ENCODE assay signal across 18 cellular contexts in genomic region chr5:140540227-140540626, GRCh38. TPM values are rescaled to one million over a fixed set of nuclear protein-coding genes. Genes with fewer than 3 reads are reported as not detected.
A peak's percentile ranks its signal among the peaks of the same experiment; 100 is the strongest.
DNase-seq lines count a peak whose midpoint lies in the region; ATAC-seq and TF ChIP-seq lines count a peak whose summit lies in the region.
"Had no signal": no experiment of that assay in that cellular context is flagged by ENCODE, and none has a peak within 500 bp of the region (broad histone marks: within the 10 kb centered on the region; RNA-seq: fewer than 3 reads in every experiment).

No MANE protein-coding gene starts in this region.

- H3K4me2 ChIP-seq in IMR-90 (ENCODE audit: low read depth, low read length) (no peak overlapping the region), mammary epithelial cell (ENCODE audit: insufficient read depth, low read depth, low read length) (no peak overlapping the region)
- H3K4me2 ChIP-seq: BLaER1 had no signal

- no peaks in the 10 kb centered on the region for H3K9me3 ChIP-seq in IMR-90 (ENCODE audit: control insufficient read depth, insufficient read depth, low read length)
- no peaks in the 10 kb centered on the region for H3K9me3 ChIP-seq in mammary epithelial cell (replicated peaks; ENCODE audit: insufficient read depth, low read length)
- H3K9me3 ChIP-seq: BLaER1 had no signal

- no peak overlapping the region for H2AK9ac ChIP-seq in IMR-90 (replicated peaks; ENCODE audit: low read depth, low read length, poor library complexity)

- no peak overlapping the region for H3K18ac ChIP-seq in IMR-90 (ENCODE audit: low read depth, low read length)

- no peak overlapping the region for H3K9ac ChIP-seq in IMR-90 (ENCODE audit: low read depth, low read length)
- no peak overlapping the region for H3K9ac ChIP-seq in mammary epithelial cell (ENCODE audit: insufficient read depth, low read length)
- H3K9ac ChIP-seq: BLaER1 had no signal

- H2BK20ac ChIP-seq in IMR-90 (ENCODE audit: low read depth, low read length): no peak overlapping the region

- POLR2A ChIA-PET in IMR-90 (lab: Charles Lee; ENCODE audit: unreplicated experiment): no interaction called here

- in situ Hi-C loops in IMR-90 (cut with MboI; ENCODE audit: low sequenced_read_pairs) (no loop called here), mammary epithelial cell (cut with MboI; ENCODE audit: low sequenced_read_pairs in 2 of 2) (no loop called here)

- TF ChIP-seq RAD21 in IMR-90 (IDR thresholded peaks at IDR 0.05; ENCODE audit: low read length): no peak

- no peak overlapping the region for H2BK15ac ChIP-seq in IMR-90 (ENCODE audit: low read depth, low read length)

- H3K36me3 ChIP-seq in IMR-90 (ENCODE audit: control insufficient read depth, insufficient read depth, low read length): peaks cover 18% of the 10 kb centered on the region
- H3K36me3 ChIP-seq in mammary epithelial cell (ENCODE audit: insufficient read depth, low read length): peaks cover 18% of the 10 kb centered on the region

- no peak overlapping the region for H3K4ac ChIP-seq in IMR-90 (ENCODE audit: low read depth, low read length)

- H3K79me2 ChIP-seq in mammary epithelial cell (ENCODE audit: insufficient read depth, low read length): no peaks in the 10 kb centered on the region

- H3K4me3 Mint-ChIP-seq in activated T-cell treated with anti-CD3 and anti-CD28 coated beads, Interleukin-2, amount 50 U/mL, for 72 hours: no peak overlapping the region
- no peak overlapping the region for H3K4me3 Mint-ChIP-seq in stimulated activated effector memory CD8-positive, alpha-beta T cell treated with anti-CD3 and anti-CD28 coated beads, Interleukin-12 subunit alpha, Interleukin-12 subunit beta, amount 100 ng/mL, for 72 hours
- no peak overlapping the region for H3K4me3 Mint-ChIP-seq in stimulated activated memory B cell treated with anti-CD40 and anti-IgM and Interleukin-4, amounts not matched to agents 10 μg/mL and 1 μg/mL and 100 μg/mL, for 72 hours
- H3K4me3 Mint-ChIP-seq: CD4-positive, CD25-positive, alpha-beta regulatory T cell had no signal

- H3K23ac ChIP-seq in IMR-90 (ENCODE audit: low read depth, low read length): no peak overlapping the region

- H4K20me1 ChIP-seq in IMR-90 (ENCODE audit: insufficient read depth, low read length): no peaks in the 10 kb centered on the region
- H4K20me1 ChIP-seq in mammary epithelial cell (ENCODE audit: insufficient read depth, low read length): no peaks in the 10 kb centered on the region
- H4K20me1 ChIP-seq: BLaER1 had no signal

- H4K91ac ChIP-seq in IMR-90 (ENCODE audit: insufficient read depth, low read depth, low read length): no peak overlapping the region

- H3K79me1 ChIP-seq in IMR-90 (ENCODE audit: low read depth in 1 of 2, low read length in 2 of 2): peaks cover 0 to 8% of the 10 kb centered on the region in 2 experiments; a peak in 2 of 4 replicates

- TF ChIP-seq CTCF in IMR-90 (conservative IDR thresholded peaks at IDR 0.05; ENCODE audit: low read depth, low read length): no peak
- TF ChIP-seq CTCF in mammary epithelial cell (conservative IDR thresholded peaks at IDR 0.05 in 1 of 2, IDR thresholded peaks at IDR 0.05 in 1 of 2; ENCODE audit: extremely low read depth in 1 of 2, insufficient read depth in 1 of 2, low read depth in 1 of 2, low read length in 2 of 2): no peak

- H2AFZ ChIP-seq in IMR-90 (replicated peaks; ENCODE audit: low read length, poor library complexity): no peak overlapping the region
- H2AFZ ChIP-seq in mammary epithelial cell (ENCODE audit: low read depth, low read length): no peak overlapping the region

- no peaks in the 10 kb centered on the region for H3K27me3 Mint-ChIP-seq in activated T-cell treated with anti-CD3 and anti-CD28 coated beads, Interleukin-2, amount 50 U/mL, for 72 hours (ENCODE audit: low read depth)
- H3K27me3 Mint-ChIP-seq in stimulated activated memory B cell treated with anti-CD40 and anti-IgM and Interleukin-4, amounts not matched to agents 10 μg/mL and 1 μg/mL and 100 μg/mL, for 72 hours: no peaks in the 10 kb centered on the region
- H3K27me3 Mint-ChIP-seq: CD4-positive, CD25-positive, alpha-beta regulatory T cell had no signal

- H3K27me3 ChIP-seq in IMR-90 (ENCODE audit: control insufficient read depth, insufficient read depth, low read length): no peaks in the 10 kb centered on the region
- no peaks in the 10 kb centered on the region for H3K27me3 ChIP-seq in mammary epithelial cell (ENCODE audit: insufficient read depth, low read length)
- H3K27me3 ChIP-seq: BLaER1 had no signal

- H2BK120ac ChIP-seq in IMR-90 (ENCODE audit: low read depth, low read length): no peak overlapping the region

- H4K5ac ChIP-seq in IMR-90 (ENCODE audit: low read depth, low read length): no peak overlapping the region

- H3K27ac ChIP-seq in IMR-90 (ENCODE audit: insufficient read depth, low read length): no peak overlapping the region
- peak overlapping the region; percentile 20 for H3K27ac ChIP-seq in epithelial cell of prostate
- no peak overlapping the region for H3K27ac ChIP-seq in mammary epithelial cell (ENCODE audit: insufficient read depth, low read depth, low read length)
- H3K27ac ChIP-seq: BLaER1, C4-2B had no signal

- H4K8ac ChIP-seq in IMR-90 (ENCODE audit: low read depth in 2 of 2, low read length in 2 of 2): no peak overlapping the region

- H2BK5ac ChIP-seq in IMR-90 (ENCODE audit: low read depth, low read length, poor library complexity, severe bottlenecking): no peak overlapping the region

- H3K4me1 Mint-ChIP-seq in activated T-cell treated with anti-CD3 and anti-CD28 coated beads, Interleukin-2, amount 50 U/mL, for 72 hours (ENCODE audit: low read depth): peaks cover 2% of the 10 kb centered on the region
- no peaks in the 10 kb centered on the region for H3K4me1 Mint-ChIP-seq in stimulated activated effector memory CD8-positive, alpha-beta T cell treated with anti-CD3 and anti-CD28 coated beads, Interleukin-12 subunit alpha, Interleukin-12 subunit beta, amount 100 ng/mL, for 72 hours
- peaks cover 2% of the 10 kb centered on the region for H3K4me1 Mint-ChIP-seq in stimulated activated memory B cell treated with anti-CD40 and anti-IgM and Interleukin-4, amounts not matched to agents 10 μg/mL and 1 μg/mL and 100 μg/mL, for 72 hours

- H3K36me3 Mint-ChIP-seq in activated T-cell treated with anti-CD3 and anti-CD28 coated beads, Interleukin-2, amount 50 U/mL, for 72 hours (ENCODE audit: insufficient read depth in 2 of 2): peaks cover 9 to 23% of the 10 kb centered on the region in 2 donors
- H3K36me3 Mint-ChIP-seq in stimulated activated effector memory CD8-positive, alpha-beta T cell treated with anti-CD3 and anti-CD28 coated beads, Interleukin-12 subunit alpha, Interleukin-12 subunit beta, amount 100 ng/mL, for 72 hours: peaks cover 99% of the 10 kb centered on the region
- peaks cover 42% of the 10 kb centered on the region for H3K36me3 Mint-ChIP-seq in stimulated activated memory B cell treated with anti-CD40 and anti-IgM and Interleukin-4, amounts not matched to agents 10 μg/mL and 1 μg/mL and 100 μg/mL, for 72 hours

- H3K9me1 ChIP-seq in IMR-90 (ENCODE audit: insufficient read depth, low read length): no peaks in the 10 kb centered on the region

- dilution Hi-C loops in IMR-90 (cut with HindIII; ENCODE audit: low sequenced_read_pairs, unreplicated experiment) (no loop called here), mammary epithelial cell (cut with HindIII; ENCODE audit: low sequenced_read_pairs) (loop anchor here (5.0 kb wide), 1 partner anchor 107 kb away; the partner anchor contains the start of genes IK and NDUFA2)

- no peak overlapping the region for H3K14ac ChIP-seq in IMR-90 (replicated peaks; ENCODE audit: low read depth, low read length)

- H3K4me3 ChIP-seq in IMR-90 (ENCODE audit: insufficient read depth, low read depth, low read length) (no peak overlapping the region), mammary epithelial cell (replicated peaks in 1 of 3; ENCODE audit: insufficient read depth in 1 of 3, low read depth in 2 of 3, low read length in 3 of 3) (no peak overlapping the region)
- H3K4me3 ChIP-seq: BLaER1 had no signal

- H3K56ac ChIP-seq in IMR-90 (ENCODE audit: extremely low read depth, insufficient read depth, low read length): no peak overlapping the region

- H3K9me3 Mint-ChIP-seq in activated T-cell treated with anti-CD3 and anti-CD28 coated beads, Interleukin-2, amount 50 U/mL, for 72 hours: no peaks in the 10 kb centered on the region
- H3K9me3 Mint-ChIP-seq in stimulated activated effector memory CD8-positive, alpha-beta T cell treated with anti-CD3 and anti-CD28 coated beads, Interleukin-12 subunit alpha, Interleukin-12 subunit beta, amount 100 ng/mL, for 72 hours: no peaks in the 10 kb centered on the region
- no peaks in the 10 kb centered on the region for H3K9me3 Mint-ChIP-seq in stimulated activated memory B cell treated with anti-CD40 and anti-IgM and Interleukin-4, amounts not matched to agents 10 μg/mL and 1 μg/mL and 100 μg/mL, for 72 hours
- H3K9me3 Mint-ChIP-seq: CD4-positive, CD25-positive, alpha-beta regulatory T cell had no signal

- peak overlapping the region; percentile 49 for H3K27ac Mint-ChIP-seq in activated T-cell treated with anti-CD3 and anti-CD28 coated beads, Interleukin-2, amount 50 U/mL, for 72 hours
- H3K27ac Mint-ChIP-seq in stimulated activated effector memory CD8-positive, alpha-beta T cell treated with anti-CD3 and anti-CD28 coated beads, Interleukin-12 subunit alpha, Interleukin-12 subunit beta, amount 100 ng/mL, for 72 hours: peak overlapping the region; percentile 48
- H3K27ac Mint-ChIP-seq in stimulated activated memory B cell treated with anti-CD40 and anti-IgM and Interleukin-4, amounts not matched to agents 10 μg/mL and 1 μg/mL and 100 μg/mL, for 72 hours: no peak overlapping the region

- H3K4me1 ChIP-seq in IMR-90 (ENCODE audit: control insufficient read depth, insufficient read depth, low read length) (no peaks in the 10 kb centered on the region), mammary epithelial cell (ENCODE audit: insufficient read depth, low read length) (no peaks in the 10 kb centered on the region)
- H3K4me1 ChIP-seq: BLaER1 had no signal

- intact Hi-C loops in IMR-90 (cut with micrococcal nuclease) (no loop called here), mammary epithelial cell (cut with micrococcal nuclease) (no loop called here)

- WGBS in IMR-90 (ENCODE audit: extremely low coverage in 2 of 2, insufficient read length in 1 of 2), 2 experiments: no CpG with 5 or more reads among the region's 1 CpG
- WGBS in mammary epithelial cell (ENCODE audit: low coverage, missing lambda C conversion rate): 100% methylated on average over 1 of the region's 1 CpG

- no peak for DNase-seq in activated T-cell treated with anti-CD3 and anti-CD28 coated beads, Interleukin-2, amount 50 U/mL, for 72 hours
- DNase-seq in activated T-cell treated with anti-CD3 and anti-CD28 coated beads, Interleukin-2, amount 50 U/mL, for 1 hour: no peak
- DNase-seq in IMR-90 (no peak), epithelial cell of prostate (ENCODE audit: low read depth, low spot score) (no peak), mammary epithelial cell (no peak), MV-4-11 (lab: John Stamatoyannopoulos, UW) (no peak)
- no peak for DNase-seq in stimulated activated effector memory CD8-positive, alpha-beta T cell treated with anti-CD3 and anti-CD28 coated beads, Interleukin-12 subunit alpha, Interleukin-12 subunit beta, amount 100 ng/mL, for 72 hours (ENCODE audit: low spot score in 2 of 2)
- DNase-seq: Calu3; CD4-positive, CD25-positive, alpha-beta regulatory T cell; COR-L47; DMS153; DND-41; H7; HCEC 1CT had no signal

- no peak for TF ChIP-seq POLR2A in IMR-90 (IDR thresholded peaks at IDR 0.05; ENCODE audit: low read depth, low read length)

- CTCF ChIA-PET in IMR-90 (lab: Yijun Ruan, JAX) (interaction anchor here (0.6 to 0.7 kb wide), 3 partner anchors 23 to 138 kb away, joined by 3 read pairs; no protein-coding TSS in a partner anchor), mammary epithelial cell (lab: Charles Lee; ENCODE audit: low non-redundant PET) (no interaction called here)

- BruUV-seq in IMR-90 (replicated peaks; lab: Mats Ljungman, UMichigan) (no TSS peak), mammary epithelial cell (replicated peaks; lab: Mats Ljungman, UMichigan) (no TSS peak)

- ATAC-seq in activated T-cell treated with anti-CD3 and anti-CD28 coated beads, Interleukin-2, amount 50 U/mL, for 72 hours (replicated peaks in 1 of 2): no peak
- ATAC-seq in IMR-90 (ENCODE audit: low read depth): peak; percentile 72
- ATAC-seq in stimulated activated effector memory CD8-positive, alpha-beta T cell treated with anti-CD3 and anti-CD28 coated beads, Interleukin-12 subunit alpha, Interleukin-12 subunit beta, amount 100 ng/mL, for 72 hours: no peak
- ATAC-seq in stimulated activated memory B cell treated with anti-CD40 and anti-IgM and Interleukin-4, amounts not matched to agents 10 μg/mL and 1 μg/mL and 100 μg/mL, for 72 hours: no peak

- H2AK5ac ChIP-seq in IMR-90 (ENCODE audit: low read depth, low read length): no peak overlapping the region

RNA-seq across cellular contexts. Expression of gene EIF4EBP3, which starts 7.2 kb away (rescaled TPM):
- 10 to 100 TPM; 14.4 to 16.8 TPM for total RNA-seq in activated T-cell treated with anti-CD3 and anti-CD28 coated beads, Interleukin-2, amount 50 U/mL, for 72 hours
- total RNA-seq in IMR-90 (2012; rRNA removed) (0.28 and 0.36 TPM in 2 replicates), mammary epithelial cell (1 to 10 TPM; 1.8 to 6.0 TPM)
- polyA plus RNA-seq in IMR-90 (2012; rRNA removed) (1.7 and 2.1 TPM in 2 replicates), mammary epithelial cell (2.8 TPM)
- 0.38 and 1.7 TPM in 2 replicates for polyA plus RNA-seq in IMR-90 (2012; cell fraction: cytosol; rRNA removed)
- 1.2 and 3.6 TPM in 2 replicates for polyA plus RNA-seq in IMR-90 (2012; cell fraction: nucleus; rRNA removed; ENCODE audit: low replicate concordance)
- not detected for polyA minus RNA-seq in mammary epithelial cell
- total RNA-seq: A172 had no signal

RNA-seq across cellular contexts. Expression of gene SRA1, which starts 17.0 kb away (rescaled TPM):
- 10 to 100 TPM; 50.8 to 61.1 TPM for total RNA-seq in activated T-cell treated with anti-CD3 and anti-CD28 coated beads, Interleukin-2, amount 50 U/mL, for 72 hours
- total RNA-seq in IMR-90 (2012; rRNA removed) (52.9 and 53.9 TPM in 2 replicates), mammary epithelial cell (10 to 100 TPM; 20.8 to 47.7 TPM)
- polyA plus RNA-seq in IMR-90 (2012; rRNA removed) (54.8 TPM in 2 replicates), mammary epithelial cell (39.4 TPM)
- polyA plus RNA-seq in IMR-90 (2012; cell fraction: cytosol; rRNA removed): 33.8 and 41.7 TPM in 2 replicates
- polyA plus RNA-seq in IMR-90 (2012; cell fraction: nucleus; rRNA removed; ENCODE audit: low replicate concordance): 59.4 and 90.9 TPM in 2 replicates
- polyA minus RNA-seq in mammary epithelial cell: 19.3 TPM

RNA-seq across cellular contexts. Expression of gene APBB3, which starts 24.2 kb away (rescaled TPM):
- 10 to 100 TPM; 33.8 to 38.2 TPM for total RNA-seq in activated T-cell treated with anti-CD3 and anti-CD28 coated beads, Interleukin-2, amount 50 U/mL, for 72 hours
- total RNA-seq in IMR-90 (2012; rRNA removed): 6.6 and 8.1 TPM in 2 replicates
- polyA plus RNA-seq in IMR-90 (2012; rRNA removed): 21.4 and 23.8 TPM in 2 replicates
- 13.8 and 13.9 TPM in 2 replicates for polyA plus RNA-seq in IMR-90 (2012; cell fraction: cytosol; rRNA removed)
- polyA plus RNA-seq in IMR-90 (2012; cell fraction: nucleus; rRNA removed; ENCODE audit: low replicate concordance): 215 and 346 TPM in 2 replicates
- 10 to 100 TPM; 12.2 to 18.4 TPM for total RNA-seq in mammary epithelial cell
- 6.4 TPM for polyA plus RNA-seq in mammary epithelial cell
- polyA minus RNA-seq in mammary epithelial cell: 3.4 TPM

RNA-seq across cellular contexts. Expression of gene SLC35A4, which starts 24.4 kb away (rescaled TPM):
- 10 to 100 TPM; 52.7 to 69.3 TPM for total RNA-seq in activated T-cell treated with anti-CD3 and anti-CD28 coated beads, Interleukin-2, amount 50 U/mL, for 72 hours
- 17.2 and 19.2 TPM in 2 replicates for total RNA-seq in IMR-90 (2012; rRNA removed)
- polyA plus RNA-seq in IMR-90 (2012; rRNA removed): 66.4 and 69.7 TPM in 2 replicates
- 47.0 and 70.6 TPM in 2 replicates for polyA plus RNA-seq in IMR-90 (2012; cell fraction: cytosol; rRNA removed)
- 35.4 and 42.1 TPM in 2 replicates for polyA plus RNA-seq in IMR-90 (2012; cell fraction: nucleus; rRNA removed; ENCODE audit: low replicate concordance)
- total RNA-seq in mammary epithelial cell: 10 to 100 TPM; 24.0 to 62.2 TPM
- 89.7 TPM for polyA plus RNA-seq in mammary epithelial cell
- 193 TPM for polyA minus RNA-seq in mammary epithelial cell
